Comparison of ENCODE assay signal across 31 cellular contexts in the genomic region with DNA sequence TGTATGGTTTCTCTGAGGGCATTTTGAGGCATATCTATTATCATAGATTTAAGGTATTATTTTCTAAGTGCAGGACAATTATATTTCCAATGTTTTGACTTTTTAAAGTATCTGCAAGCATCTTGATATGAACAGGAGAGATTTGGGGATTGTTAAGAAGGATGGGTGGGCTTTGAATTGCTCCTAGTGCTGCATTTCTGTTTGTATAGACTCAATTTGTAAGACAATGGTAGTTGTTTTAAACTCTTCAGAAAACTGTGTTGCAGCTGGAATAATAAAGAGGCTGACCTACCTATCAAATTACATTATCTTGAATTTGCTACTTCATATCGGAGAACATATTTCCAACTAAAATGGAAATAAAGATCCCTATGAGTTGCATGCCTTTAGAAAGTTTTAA.
"Had no signal": no experiment of that assay in that cellular context is flagged by ENCODE, and none has a peak within 500 bp of the region (broad histone marks: within the 10 kb centered on the region; RNA-seq: fewer than 3 reads in every experiment).

No MANE protein-coding gene starts in this region.

- H3K4me1 Mint-ChIP-seq: activated B cell treated with CpG ODN at 0.5 μM for 24 hours; activated CD4-positive, alpha-beta T cell treated with anti-CD3 and anti-CD28 coated beads for 36 hours; central memory CD8-positive, alpha-beta T cell; natural killer cell had no signal

- DNase-seq: activated B cell treated with CpG ODN at 0.5 μM for 24 hours; activated CD4-positive, alpha-beta T cell treated with anti-CD3 and anti-CD28 coated beads for 36 hours; activated CD4-positive, alpha-beta T cell treated with anti-CD3 and anti-CD28 coated beads, Interleukin-2, amount 50 U/mL, for 4 hours; activated CD8-positive, alpha-beta memory T cell treated with anti-CD3 and anti-CD28 coated beads for 24 hours; activated CD8-positive, alpha-beta memory T cell treated with anti-CD3 and anti-CD28 coated beads, Interleukin-2, amount 50 U/mL, for 4 hours; activated naive CD4-positive, alpha-beta T cell; activated T-cell treated with anti-CD3 and anti-CD28 coated beads, Interleukin-2, amount 50 U/mL, for 4 hours; adrenal gland; brain microvascular endothelial cell; colonic mucosa; dorsolateral prefrontal cortex; esophagus squamous epithelium; heart left ventricle; kidney glomerular epithelial cell; left ventricle myocardium inferior; midbrain; natural killer cell; pancreas; psoas muscle; stimulated activated CD4-positive, alpha-beta T cell treated with anti-CD3 and anti-CD28 coated beads, Interleukin-1b, Interleukin-23, amount 100 ng/mL, for 48 hours; substantia nigra; T1000 had no signal

- H3K36me3 ChIP-seq: adrenal gland, ascending aorta, brain microvascular endothelial cell, colonic mucosa, esophagus squamous epithelium, gastroesophageal sphincter, heart left ventricle, left ventricle myocardium inferior, pancreas, right atrium auricular region, tibial nerve had no signal

- H3K27ac ChIP-seq: adrenal gland, ascending aorta, brain microvascular endothelial cell, colonic mucosa, dorsolateral prefrontal cortex, esophagus squamous epithelium, gastroesophageal sphincter, heart left ventricle, left ventricle myocardium inferior, pancreas, psoas muscle, right atrium auricular region, tibial nerve had no signal

- H3K27ac Mint-ChIP-seq: activated B cell treated with CpG ODN at 0.5 μM for 24 hours; activated CD4-positive, alpha-beta T cell treated with anti-CD3 and anti-CD28 coated beads for 36 hours; activated naive CD8-positive, alpha-beta T cell; activated T-helper 2 cell treated with anti-CD3 and anti-CD28 coated beads, Interferon-gamma antibody, Interleukin-2, Interleukin-4, amounts not matched to agents 10 μg/mL and 5 μg/mL and 100 μg/mL, durations not matched to agents 14 hours and 24 hours and 36 hours; natural killer cell; stimulated activated naive CD8-positive, alpha-beta T cell treated with anti-CD3 and anti-CD28 coated beads, Interleukin-15, Interleukin-2, amounts not matched to agents 100 ng/mL and 50 ng/mL, for 24 hours; T-helper 1 cell treated with Interleukin-12 subunit alpha and Interleukin-12 subunit beta and Interleukin-4 antibody, amounts not matched to agents 30 μg/mL and 1 μg/mL, for 36 hours had no signal

- H3K27me3 Mint-ChIP-seq: activated B cell treated with CpG ODN at 0.5 μM for 24 hours; activated CD4-positive, alpha-beta T cell treated with anti-CD3 and anti-CD28 coated beads for 36 hours; activated naive CD8-positive, alpha-beta T cell; central memory CD8-positive, alpha-beta T cell; stimulated activated naive CD8-positive, alpha-beta T cell treated with anti-CD3 and anti-CD28 coated beads, Interleukin-15, Interleukin-2, amounts not matched to agents 100 ng/mL and 50 ng/mL, for 24 hours had no signal

- H3K4me3 Mint-ChIP-seq: activated B cell treated with CpG ODN at 0.5 μM for 24 hours; activated CD4-positive, alpha-beta T cell treated with anti-CD3 and anti-CD28 coated beads for 36 hours; activated naive CD8-positive, alpha-beta T cell; activated T-cell treated with anti-CD3 and anti-CD28 coated beads, Interleukin-2, amount 50 U/mL, for 4 hours; central memory CD8-positive, alpha-beta T cell; natural killer cell; stimulated activated naive CD8-positive, alpha-beta T cell treated with anti-CD3 and anti-CD28 coated beads, Interleukin-15, Interleukin-2, amounts not matched to agents 100 ng/mL and 50 ng/mL, for 24 hours; T-helper 1 cell treated with Interleukin-12 subunit alpha and Interleukin-12 subunit beta and Interleukin-4 antibody, amounts not matched to agents 30 μg/mL and 1 μg/mL, for 36 hours had no signal

- H3K9me3 ChIP-seq: adrenal gland, ascending aorta, colonic mucosa, esophagus squamous epithelium, gastroesophageal sphincter, heart left ventricle, left ventricle myocardium inferior, pancreas, psoas muscle, right atrium auricular region, tibial nerve had no signal

- H3K4me3 ChIP-seq: adrenal gland, ascending aorta, colonic mucosa, dorsolateral prefrontal cortex, esophagus squamous epithelium, gastroesophageal sphincter, heart left ventricle, left ventricle myocardium inferior, pancreas, psoas muscle, right atrium auricular region, tibial nerve had no signal

- H3K36me3 Mint-ChIP-seq: activated naive CD8-positive, alpha-beta T cell had no signal

- H3K4me1 ChIP-seq: adrenal gland, ascending aorta, colonic mucosa, esophagus squamous epithelium, gastroesophageal sphincter, heart left ventricle, left ventricle myocardium inferior, pancreas, psoas muscle, right atrium auricular region, tibial nerve had no signal

- H3K27me3 ChIP-seq: adrenal gland, ascending aorta, brain microvascular endothelial cell, colonic mucosa, dorsolateral prefrontal cortex, esophagus squamous epithelium, gastroesophageal sphincter, heart left ventricle, pancreas, right atrium auricular region, tibial nerve had no signal
